In the genomic region with DNA sequence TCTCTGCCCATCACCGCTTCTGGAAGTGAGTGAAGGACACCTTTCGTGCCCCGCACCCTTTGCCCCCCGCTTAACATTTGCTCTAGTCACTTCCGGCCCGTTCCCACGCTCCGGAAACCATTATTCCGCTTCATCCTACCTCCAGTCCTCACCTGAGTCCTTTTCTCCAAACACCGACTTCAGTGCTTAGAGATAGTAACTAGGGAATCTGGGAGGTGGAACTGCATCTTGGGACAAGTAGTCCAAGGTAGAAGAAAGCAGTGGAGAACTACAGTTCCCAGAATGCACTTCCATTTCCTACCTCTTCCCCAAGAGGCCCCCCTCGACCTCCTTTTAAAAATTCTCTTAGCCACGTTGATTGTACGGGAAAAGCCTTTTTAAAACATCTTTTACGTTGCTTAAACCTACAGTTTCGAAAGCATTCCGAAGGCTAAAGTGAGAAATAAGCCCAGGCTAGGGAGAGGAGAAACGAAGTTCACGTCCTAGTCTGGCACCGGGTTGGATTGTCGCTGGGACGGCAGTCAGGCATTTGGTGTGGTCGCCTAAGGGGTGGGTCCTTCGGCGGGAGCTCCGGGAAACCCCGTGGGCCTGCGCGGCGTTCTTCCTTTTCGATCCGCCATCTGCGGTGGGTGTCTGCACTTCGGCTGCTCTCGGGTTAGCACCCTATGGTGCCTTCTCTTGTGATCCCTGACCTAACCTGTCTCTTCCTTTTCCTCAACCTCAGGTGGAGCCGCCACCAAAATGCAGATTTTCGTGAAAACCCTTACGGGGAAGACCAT, we compare ENCODE assay signal across 1 cellular context.
TF ChIP-seq lines count a peak whose summit lies in the region.

A gene (minus strand): TSS at position 210 of the 779 bp plus-strand sequence. CDS start 9,882 bp downstream, outside the sequence.
A gene (plus strand): TSS at position 605 of the 779 bp plus-strand sequence. CDS start 137 bp downstream, at position 742.

TF ChIP-seq in HepG2, 621 proteins besides CTCF, POLR2A, EP300 and RAD21 (continued from another document and continues in another):
- TF ChIP-seq SP5 (CRISPR knock-in tag; IDR thresholded peaks at IDR 0.05; ENCODE audit: borderline replicate concordance, low read depth) (no peak), SMYD3 (CRISPR knock-in tag; IDR thresholded peaks at IDR 0.05) (peak; percentile 92), ZNF879 (CRISPR knock-in tag; IDR thresholded peaks at IDR 0.05) (no peak; the same call in 1 of the 2 replicates), ZNF224 (CRISPR knock-in tag; IDR thresholded peaks at IDR 0.05) (no peak; the same call in 1 of the 2 replicates), ZNF773 (CRISPR knock-in tag; IDR thresholded peaks at IDR 0.05; ENCODE audit: borderline replicate concordance) (peak; percentile 85; the same call in 1 of the 2 replicates), ZNF24 (IDR thresholded peaks at IDR 0.05) (0 out of 2 replicates have a peak, but pooled peaks have one; percentile 7), GTF2F1 (IDR thresholded peaks at IDR 0.05; ENCODE audit: low read length) (peak; percentile 87; the same call in 1 of the 2 replicates), HDAC6 (IDR thresholded peaks at IDR 0.05; ENCODE audit: low read depth, low read length) (peak; percentile 94; the same call in 1 of the 2 replicates), FOXK2 (IDR thresholded peaks at IDR 0.05) (no peak), ZFP36L1 (CRISPR knock-in tag; IDR thresholded peaks at IDR 0.05) (0 out of 2 replicates have a peak, but pooled peaks have one; percentile 81), RBFOX2 (IDR thresholded peaks at IDR 0.05; ENCODE audit: low read depth, low read length) (peak; percentile 87), KAT8 (CRISPR knock-in tag; IDR thresholded peaks at IDR 0.05) (peak; percentile 91), KLF6 (CRISPR knock-in tag; IDR thresholded peaks at IDR 0.05) (peak; percentile 49), NFIB (CRISPR knock-in tag; IDR thresholded peaks at IDR 0.05; ENCODE audit: borderline replicate concordance) (no peak), JARID2 (CRISPR knock-in tag; IDR thresholded peaks at IDR 0.05; ENCODE audit: insufficient replicate concordance) (no peak), SRF (IDR thresholded peaks at IDR 0.05; ENCODE audit: low read depth, low read length) (no peak; the same call in 1 of the 2 replicates), SIN3B (IDR thresholded peaks at IDR 0.05; ENCODE audit: low read length) (peak; percentile 64), GLI4 (CRISPR knock-in tag; IDR thresholded peaks at IDR 0.05; ENCODE audit: borderline replicate concordance) (peak; percentile 94; the same call in 1 of the 2 replicates), AGO1 (IDR thresholded peaks at IDR 0.05; ENCODE audit: low read depth, low read length, poor library complexity, severe bottlenecking) (no peak), ZNF274 (CRISPR knock-in tag; IDR thresholded peaks at IDR 0.05) (peak; percentile 80), MEF2D (CRISPR knock-in tag; IDR thresholded peaks at IDR 0.05) (no peak; the same call in none of the 2 replicates), CEBPG (CRISPR knock-in tag; IDR thresholded peaks at IDR 0.05) (no peak), CHCHD3 (CRISPR knock-in tag; IDR thresholded peaks at IDR 0.05) (no peak), ERF (CRISPR knock-in tag; IDR thresholded peaks at IDR 0.05) (peak; percentile 62), NBN (conservative IDR thresholded peaks at IDR 0.05) (no peak)
- TF ChIP-seq, protein P1, sequence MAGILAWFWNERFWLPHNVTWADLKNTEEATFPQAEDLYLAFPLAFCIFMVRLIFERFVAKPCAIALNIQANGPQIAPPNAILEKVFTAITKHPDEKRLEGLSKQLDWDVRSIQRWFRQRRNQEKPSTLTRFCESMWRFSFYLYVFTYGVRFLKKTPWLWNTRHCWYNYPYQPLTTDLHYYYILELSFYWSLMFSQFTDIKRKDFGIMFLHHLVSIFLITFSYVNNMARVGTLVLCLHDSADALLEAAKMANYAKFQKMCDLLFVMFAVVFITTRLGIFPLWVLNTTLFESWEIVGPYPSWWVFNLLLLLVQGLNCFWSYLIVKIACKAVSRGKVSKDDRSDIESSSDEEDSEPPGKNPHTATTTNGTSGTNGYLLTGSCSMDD (CRISPR knock-in tag; IDR thresholded peaks at IDR 0.05) = no peak
- TF ChIP-seq, protein P2, sequence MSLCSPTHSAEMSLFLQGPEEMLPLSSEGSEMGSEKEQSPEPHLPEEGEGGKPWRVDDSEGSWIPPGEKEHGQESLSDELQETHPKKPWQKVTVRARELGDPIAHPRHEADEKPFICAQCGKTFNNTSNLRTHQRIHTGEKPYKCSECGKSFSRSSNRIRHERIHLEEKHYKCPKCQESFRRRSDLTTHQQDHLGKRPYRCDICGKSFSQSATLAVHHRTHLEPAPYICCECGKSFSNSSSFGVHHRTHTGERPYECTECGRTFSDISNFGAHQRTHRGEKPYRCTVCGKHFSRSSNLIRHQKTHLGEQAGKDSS (CRISPR knock-in tag; IDR thresholded peaks at IDR 0.05; ENCODE audit: borderline replicate concordance, low read depth) = 0 out of 2 replicates have a peak, but pooled peaks have one; percentile 7
- TF ChIP-seq, protein P3, sequence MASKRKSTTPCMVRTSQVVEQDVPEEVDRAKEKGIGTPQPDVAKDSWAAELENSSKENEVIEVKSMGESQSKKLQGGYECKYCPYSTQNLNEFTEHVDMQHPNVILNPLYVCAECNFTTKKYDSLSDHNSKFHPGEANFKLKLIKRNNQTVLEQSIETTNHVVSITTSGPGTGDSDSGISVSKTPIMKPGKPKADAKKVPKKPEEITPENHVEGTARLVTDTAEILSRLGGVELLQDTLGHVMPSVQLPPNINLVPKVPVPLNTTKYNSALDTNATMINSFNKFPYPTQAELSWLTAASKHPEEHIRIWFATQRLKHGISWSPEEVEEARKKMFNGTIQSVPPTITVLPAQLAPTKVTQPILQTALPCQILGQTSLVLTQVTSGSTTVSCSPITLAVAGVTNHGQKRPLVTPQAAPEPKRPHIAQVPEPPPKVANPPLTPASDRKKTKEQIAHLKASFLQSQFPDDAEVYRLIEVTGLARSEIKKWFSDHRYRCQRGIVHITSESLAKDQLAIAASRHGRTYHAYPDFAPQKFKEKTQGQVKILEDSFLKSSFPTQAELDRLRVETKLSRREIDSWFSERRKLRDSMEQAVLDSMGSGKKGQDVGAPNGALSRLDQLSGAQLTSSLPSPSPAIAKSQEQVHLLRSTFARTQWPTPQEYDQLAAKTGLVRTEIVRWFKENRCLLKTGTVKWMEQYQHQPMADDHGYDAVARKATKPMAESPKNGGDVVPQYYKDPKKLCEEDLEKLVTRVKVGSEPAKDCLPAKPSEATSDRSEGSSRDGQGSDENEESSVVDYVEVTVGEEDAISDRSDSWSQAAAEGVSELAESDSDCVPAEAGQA (IDR thresholded peaks at IDR 0.05; ENCODE audit: low read depth) = peak; percentile 62; the same call in 1 of the 2 replicates
- TF ChIP-seq, protein P3 (CRISPR knock-in tag; IDR thresholded peaks at IDR 0.05; ENCODE audit: borderline replicate concordance) = 0 out of 2 replicates have a peak, but pooled peaks have one; percentile 44
- TF ChIP-seq, protein P4, sequence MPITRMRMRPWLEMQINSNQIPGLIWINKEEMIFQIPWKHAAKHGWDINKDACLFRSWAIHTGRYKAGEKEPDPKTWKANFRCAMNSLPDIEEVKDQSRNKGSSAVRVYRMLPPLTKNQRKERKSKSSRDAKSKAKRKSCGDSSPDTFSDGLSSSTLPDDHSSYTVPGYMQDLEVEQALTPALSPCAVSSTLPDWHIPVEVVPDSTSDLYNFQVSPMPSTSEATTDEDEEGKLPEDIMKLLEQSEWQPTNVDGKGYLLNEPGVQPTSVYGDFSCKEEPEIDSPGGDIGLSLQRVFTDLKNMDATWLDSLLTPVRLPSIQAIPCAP (CRISPR knock-in tag; IDR thresholded peaks at IDR 0.05; ENCODE audit: low read depth) = no peak
- TF ChIP-seq, protein P5, sequence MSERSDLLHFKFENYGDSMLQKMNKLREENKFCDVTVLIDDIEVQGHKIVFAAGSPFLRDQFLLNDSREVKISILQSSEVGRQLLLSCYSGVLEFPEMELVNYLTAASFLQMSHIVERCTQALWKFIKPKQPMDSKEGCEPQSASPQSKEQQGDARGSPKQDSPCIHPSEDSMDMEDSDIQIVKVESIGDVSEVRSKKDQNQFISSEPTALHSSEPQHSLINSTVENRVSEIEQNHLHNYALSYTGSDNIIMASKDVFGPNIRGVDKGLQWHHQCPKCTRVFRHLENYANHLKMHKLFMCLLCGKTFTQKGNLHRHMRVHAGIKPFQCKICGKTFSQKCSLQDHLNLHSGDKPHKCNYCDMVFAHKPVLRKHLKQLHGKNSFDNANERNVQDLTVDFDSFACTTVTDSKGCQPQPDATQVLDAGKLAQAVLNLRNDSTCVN (CRISPR knock-in tag; IDR thresholded peaks at IDR 0.05; ENCODE audit: borderline replicate concordance) = peak; percentile 63; the same call in 1 of the 2 replicates
- TF ChIP-seq, protein P6, sequence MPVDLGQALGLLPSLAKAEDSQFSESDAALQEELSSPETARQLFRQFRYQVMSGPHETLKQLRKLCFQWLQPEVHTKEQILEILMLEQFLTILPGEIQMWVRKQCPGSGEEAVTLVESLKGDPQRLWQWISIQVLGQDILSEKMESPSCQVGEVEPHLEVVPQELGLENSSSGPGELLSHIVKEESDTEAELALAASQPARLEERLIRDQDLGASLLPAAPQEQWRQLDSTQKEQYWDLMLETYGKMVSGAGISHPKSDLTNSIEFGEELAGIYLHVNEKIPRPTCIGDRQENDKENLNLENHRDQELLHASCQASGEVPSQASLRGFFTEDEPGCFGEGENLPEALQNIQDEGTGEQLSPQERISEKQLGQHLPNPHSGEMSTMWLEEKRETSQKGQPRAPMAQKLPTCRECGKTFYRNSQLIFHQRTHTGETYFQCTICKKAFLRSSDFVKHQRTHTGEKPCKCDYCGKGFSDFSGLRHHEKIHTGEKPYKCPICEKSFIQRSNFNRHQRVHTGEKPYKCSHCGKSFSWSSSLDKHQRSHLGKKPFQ (CRISPR knock-in tag; IDR thresholded peaks at IDR 0.05; ENCODE audit: insufficient replicate concordance) = no peak
- TF ChIP-seq, protein P7, sequence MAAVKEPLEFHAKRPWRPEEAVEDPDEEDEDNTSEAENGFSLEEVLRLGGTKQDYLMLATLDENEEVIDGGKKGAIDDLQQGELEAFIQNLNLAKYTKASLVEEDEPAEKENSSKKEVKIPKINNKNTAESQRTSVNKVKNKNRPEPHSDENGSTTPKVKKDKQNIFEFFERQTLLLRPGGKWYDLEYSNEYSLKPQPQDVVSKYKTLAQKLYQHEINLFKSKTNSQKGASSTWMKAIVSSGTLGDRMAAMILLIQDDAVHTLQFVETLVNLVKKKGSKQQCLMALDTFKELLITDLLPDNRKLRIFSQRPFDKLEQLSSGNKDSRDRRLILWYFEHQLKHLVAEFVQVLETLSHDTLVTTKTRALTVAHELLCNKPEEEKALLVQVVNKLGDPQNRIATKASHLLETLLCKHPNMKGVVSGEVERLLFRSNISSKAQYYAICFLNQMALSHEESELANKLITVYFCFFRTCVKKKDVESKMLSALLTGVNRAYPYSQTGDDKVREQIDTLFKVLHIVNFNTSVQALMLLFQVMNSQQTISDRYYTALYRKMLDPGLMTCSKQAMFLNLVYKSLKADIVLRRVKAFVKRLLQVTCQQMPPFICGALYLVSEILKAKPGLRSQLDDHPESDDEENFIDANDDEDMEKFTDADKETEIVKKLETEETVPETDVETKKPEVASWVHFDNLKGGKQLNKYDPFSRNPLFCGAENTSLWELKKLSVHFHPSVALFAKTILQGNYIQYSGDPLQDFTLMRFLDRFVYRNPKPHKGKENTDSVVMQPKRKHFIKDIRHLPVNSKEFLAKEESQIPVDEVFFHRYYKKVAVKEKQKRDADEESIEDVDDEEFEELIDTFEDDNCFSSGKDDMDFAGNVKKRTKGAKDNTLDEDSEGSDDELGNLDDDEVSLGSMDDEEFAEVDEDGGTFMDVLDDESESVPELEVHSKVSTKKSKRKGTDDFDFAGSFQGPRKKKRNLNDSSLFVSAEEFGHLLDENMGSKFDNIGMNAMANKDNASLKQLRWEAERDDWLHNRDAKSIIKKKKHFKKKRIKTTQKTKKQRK (IDR thresholded peaks at IDR 0.05; ENCODE audit: low read length) = no peak
- TF ChIP-seq, protein P8, sequence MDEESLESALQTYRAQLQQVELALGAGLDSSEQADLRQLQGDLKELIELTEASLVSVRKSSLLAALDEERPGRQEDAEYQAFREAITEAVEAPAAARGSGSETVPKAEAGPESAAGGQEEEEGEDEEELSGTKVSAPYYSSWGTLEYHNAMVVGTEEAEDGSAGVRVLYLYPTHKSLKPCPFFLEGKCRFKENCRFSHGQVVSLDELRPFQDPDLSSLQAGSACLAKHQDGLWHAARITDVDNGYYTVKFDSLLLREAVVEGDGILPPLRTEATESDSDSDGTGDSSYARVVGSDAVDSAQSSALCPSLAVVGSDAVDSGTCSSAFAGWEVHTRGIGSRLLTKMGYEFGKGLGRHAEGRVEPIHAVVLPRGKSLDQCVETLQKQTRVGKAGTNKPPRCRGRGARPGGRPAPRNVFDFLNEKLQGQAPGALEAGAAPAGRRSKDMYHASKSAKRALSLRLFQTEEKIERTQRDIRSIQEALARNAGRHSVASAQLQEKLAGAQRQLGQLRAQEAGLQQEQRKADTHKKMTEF (CRISPR knock-in tag; IDR thresholded peaks at IDR 0.05) = peak; percentile 90
- TF ChIP-seq, protein P9, sequence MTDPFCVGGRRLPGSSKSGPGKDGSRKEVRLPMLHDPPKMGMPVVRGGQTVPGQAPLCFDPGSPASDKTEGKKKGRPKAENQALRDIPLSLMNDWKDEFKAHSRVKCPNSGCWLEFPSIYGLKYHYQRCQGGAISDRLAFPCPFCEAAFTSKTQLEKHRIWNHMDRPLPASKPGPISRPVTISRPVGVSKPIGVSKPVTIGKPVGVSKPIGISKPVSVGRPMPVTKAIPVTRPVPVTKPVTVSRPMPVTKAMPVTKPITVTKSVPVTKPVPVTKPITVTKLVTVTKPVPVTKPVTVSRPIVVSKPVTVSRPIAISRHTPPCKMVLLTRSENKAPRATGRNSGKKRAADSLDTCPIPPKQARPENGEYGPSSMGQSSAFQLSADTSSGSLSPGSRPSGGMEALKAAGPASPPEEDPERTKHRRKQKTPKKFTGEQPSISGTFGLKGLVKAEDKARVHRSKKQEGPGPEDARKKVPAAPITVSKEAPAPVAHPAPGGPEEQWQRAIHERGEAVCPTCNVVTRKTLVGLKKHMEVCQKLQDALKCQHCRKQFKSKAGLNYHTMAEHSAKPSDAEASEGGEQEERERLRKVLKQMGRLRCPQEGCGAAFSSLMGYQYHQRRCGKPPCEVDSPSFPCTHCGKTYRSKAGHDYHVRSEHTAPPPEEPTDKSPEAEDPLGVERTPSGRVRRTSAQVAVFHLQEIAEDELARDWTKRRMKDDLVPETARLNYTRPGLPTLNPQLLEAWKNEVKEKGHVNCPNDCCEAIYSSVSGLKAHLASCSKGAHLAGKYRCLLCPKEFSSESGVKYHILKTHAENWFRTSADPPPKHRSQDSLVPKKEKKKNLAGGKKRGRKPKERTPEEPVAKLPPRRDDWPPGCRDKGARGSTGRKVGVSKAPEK (CRISPR knock-in tag; IDR thresholded peaks at IDR 0.05; ENCODE audit: borderline replicate concordance) = no peak
